ENCODE assay signal across 8 cellular contexts in genomic region chrX:26783512-26784225, GRCh38.
DNase-seq lines count a peak whose midpoint lies in the region; ATAC-seq and TF ChIP-seq lines count a peak whose summit lies in the region.

No MANE protein-coding gene starts in this region.

- no CpG with 5 or more reads among the region's 10 CpGs for WGBS in mesendoderm (ENCODE audit: extremely low coverage, insufficient coverage, low lambda C conversion rate)
- 59 to 68% methylated on average over 10 of the region's 10 CpGs for WGBS in lower leg skin, 2 donors

- no peaks in the 10 kb centered on the region for H3K79me1 ChIP-seq in mesendoderm (ENCODE audit: low read length)

- in situ Hi-C loops in astrocyte of the spinal cord (cut with HindIII; ENCODE audit: low sequenced_read_pairs) = no loop called here

- H3K4ac ChIP-seq in mesendoderm (ENCODE audit: low read depth, low read length) = no peak overlapping the region

- H2BK5ac ChIP-seq in mesendoderm (ENCODE audit: low read length) = no peak overlapping the region

- ATAC-seq in GM21825 (IDR thresholded peaks at IDR 0.05; ENCODE audit: unreplicated experiment) = peak; percentile 72
- no peak for ATAC-seq in GM19035 (IDR thresholded peaks at IDR 0.05; ENCODE audit: unreplicated experiment)

- H2BK120ac ChIP-seq in mesendoderm (ENCODE audit: low read depth, low read length) = no peak overlapping the region

- H3K9ac ChIP-seq in mesendoderm (ENCODE audit: low read length) = no peak overlapping the region

- TF ChIP-seq POLR2A in lower leg skin (IDR thresholded peaks at IDR 0.05) = no peak

- no peak overlapping the region for H3K23ac ChIP-seq in mesendoderm (ENCODE audit: low read length)

- no peak overlapping the region for H3K4me2 ChIP-seq in mesendoderm (ENCODE audit: low read length)

- no peak overlapping the region for H3K56ac ChIP-seq in mesendoderm (ENCODE audit: low read length)

- H4K8ac ChIP-seq in mesendoderm (ENCODE audit: low read depth, low read length) = no peak overlapping the region

- H3K18ac ChIP-seq in mesendoderm (ENCODE audit: low read length) = no peak overlapping the region

- H3K36me3 ChIP-seq in mesendoderm (ENCODE audit: control insufficient read depth, insufficient read depth, low read length) = no peaks in the 10 kb centered on the region

- H3K4me3 ChIP-seq in astrocyte of the spinal cord (ENCODE audit: low read depth, low read length) (no peak overlapping the region), mesendoderm (ENCODE audit: low read length) (no peak overlapping the region), lower leg skin (ENCODE audit: low read depth, poor library complexity, severe bottlenecking) (no peak overlapping the region)

- no peak overlapping the region for H4K5ac ChIP-seq in mesendoderm (ENCODE audit: low read length)

- DNase-seq in NK-92 treated with Interleukin-12 subunit alpha and Interleukin-12 subunit beta, amount 100 ng/mL, for 24 hours (lab: John Stamatoyannopoulos, UW) = peak; percentile 3
- DNase-seq in NK-92 (lab: John Stamatoyannopoulos, UW; ENCODE audit: unreplicated experiment) (no peak), NCI-H1417 (lab: John Stamatoyannopoulos, UW) (peak; percentile 28 to 82 (median 52)), astrocyte of the spinal cord (ENCODE audit: low read depth, low spot score) (peak; percentile 20), mesendoderm (peak; percentile 60), lower leg skin (ENCODE audit: low spot score in 2 of 2) (no peak)

- no peaks in the 10 kb centered on the region for H3K79me2 ChIP-seq in mesendoderm (ENCODE audit: control insufficient read depth, insufficient read depth, low read length)

- no peak overlapping the region for H2BK15ac ChIP-seq in mesendoderm (replicated peaks; ENCODE audit: low read depth)

- no peaks in the 10 kb centered on the region for H3K4me1 ChIP-seq in mesendoderm (ENCODE audit: control insufficient read depth, low read depth, low read length)

- H3K27ac ChIP-seq in mesendoderm (ENCODE audit: low read depth, low read length) = no peak overlapping the region

- no peak overlapping the region for H2AK5ac ChIP-seq in mesendoderm (ENCODE audit: low read length)

- intact Hi-C loops in lower leg skin (cut with DNase I; ENCODE audit: low total_unique reads) = no loop called here

- H3K27me3 ChIP-seq in mesendoderm (ENCODE audit: insufficient read depth, low read length, poor library complexity) = no peaks in the 10 kb centered on the region

- TF ChIP-seq CTCF in astrocyte of the spinal cord (IDR thresholded peaks at IDR 0.05; ENCODE audit: low read depth, low read length) = peak; percentile 55
- TF ChIP-seq CTCF in lower leg skin (IDR thresholded peaks at IDR 0.05) = no peak

Comparison
In these comparisons a context has a peak if more than half of its experiments do, and no peak if none do; other contexts are left out.
1. DNase-seq: peak in NK-92 treated with Interleukin-12 subunit alpha and Interleukin-12 subunit beta, amount 100 ng/mL, for 24 hours (single experiment), NCI-H1417 (3 of 3), astrocyte of the spinal cord (single experiment) and mesendoderm (single experiment); none in NK-92 (single experiment) and lower leg skin (0 of 2).